Comparison of ENCODE assay signal across 8 cellular contexts in the genomic region with DNA sequence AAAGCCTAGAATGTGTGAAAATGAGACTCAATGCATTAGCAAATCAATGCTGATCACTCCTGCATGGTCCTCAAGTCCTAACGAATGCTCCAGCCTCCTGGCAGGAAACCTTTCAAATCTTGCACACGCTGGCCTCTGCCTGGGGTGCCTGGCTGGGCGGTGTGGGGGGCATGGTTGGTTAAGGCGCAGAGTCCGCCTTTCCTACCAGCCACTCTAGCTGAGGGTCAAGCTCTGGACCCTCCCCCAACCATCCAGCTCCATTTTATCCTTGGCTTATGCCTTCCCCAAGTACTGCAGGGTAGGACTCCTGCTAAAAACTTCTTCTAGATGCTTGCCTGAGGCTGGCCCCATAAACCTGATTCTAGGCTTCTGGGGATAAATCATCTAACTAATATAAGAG. TPM values are rescaled to one million over a fixed set of nuclear protein-coding genes. Genes with fewer than 3 reads are reported as not detected.
A peak's percentile ranks its signal among the peaks of the same experiment; 100 is the strongest.
DNase-seq lines count a peak whose midpoint lies in the region; ATAC-seq, FAIRE-seq and TF ChIP-seq lines count a peak whose summit lies in the region.

No MANE protein-coding gene starts in this region.

- peak overlapping the region; percentile 74 for H3K4me3 ChIP-seq in BLaER1
- peak overlapping the region; percentile 46 for H3K4me3 ChIP-seq in LNCaP clone FGC (ENCODE audit: low read depth, low read length)
- H3K4me3 ChIP-seq in ectodermal cell (ENCODE audit: insufficient read depth, low read depth, low read length): peak overlapping the region; percentile 53
- peak overlapping the region; percentile 66 for H3K4me3 ChIP-seq in ovary

- ATAC-seq in GM18868 (IDR thresholded peaks at IDR 0.05; ENCODE audit: unreplicated experiment): no peak

- H3K9ac ChIP-seq in BLaER1: peak overlapping the region; percentile 81; the same call in 1 of the 2 replicates

- intact Hi-C loops in ovary (cut with DNase I): loop anchor here in 1 of 4 donors (5.0 kb wide), 1 partner anchor 1083 kb away; a partner anchor contains a TSS

- H3K27ac ChIP-seq in BLaER1: peak overlapping the region; percentile 82; the same call in 1 of the 2 replicates
- no peak overlapping the region for H3K27ac ChIP-seq in ectodermal cell (ENCODE audit: insufficient read depth, low read depth, low read length, poor library complexity, severe bottlenecking)
- H3K27ac ChIP-seq in ovary: peak overlapping the region in 1 of 2 donors; percentile 56

- TF ChIP-seq CTCF in LNCaP clone FGC (IDR thresholded peaks at IDR 0.05; ENCODE audit: control insufficient read depth, extremely low read depth, insufficient read depth): no peak
- no peak for TF ChIP-seq CTCF in ovary (IDR thresholded peaks at IDR 0.05)

- peaks cover 10% of the 10 kb centered on the region; the same call in 1 of the 2 replicates for H4K20me1 ChIP-seq in BLaER1

- peak; percentile 3 for TF ChIP-seq EP300 in ovary (IDR thresholded peaks at IDR 0.05)

- H3K36me3 ChIP-seq in BLaER1 (no peaks in the 10 kb centered on the region), ectodermal cell (ENCODE audit: control insufficient read depth, insufficient read depth, low read length) (no peaks in the 10 kb centered on the region), ovary (no peaks in the 10 kb centered on the region)

- H3K4me2 ChIP-seq in BLaER1: peak overlapping the region; percentile 88

- H3K4me1 ChIP-seq in BLaER1 (peaks cover 42% of the 10 kb centered on the region), ectodermal cell (ENCODE audit: control insufficient read depth, insufficient read depth, low read length) (peaks cover 17% of the 10 kb centered on the region), ovary (ENCODE audit: insufficient read depth) (peaks cover 2% of the 10 kb centered on the region)

- H3K27me3 ChIP-seq in BLaER1 (no peaks in the 10 kb centered on the region), ectodermal cell (ENCODE audit: control insufficient read depth, insufficient read depth, low read length, poor library complexity, severe bottlenecking) (no peaks in the 10 kb centered on the region), ovary (no peaks in the 10 kb centered on the region)

- 81 to 89% methylated on average over 5 of the region's 5 CpGs for WGBS in ectodermal cell, 2 experiments
- 87 to 91% (median 90%) methylated on average over 5 of the region's 5 CpGs for WGBS in ovary, 3 donors

- no peak for DNase-seq in LNCaP clone FGC (ENCODE audit: low read depth)
- no peak for DNase-seq in ovary
- no peak for DNase-seq in GM12892 (ENCODE audit: insufficient read length)
- no peak for DNase-seq in GOT3 (lab: John Stamatoyannopoulos, UW)
- DNase-seq in effector CD8-positive, alpha-beta T cell (lab: John Stamatoyannopoulos, UW): no peak

- TF ChIP-seq POLR2A in ovary (IDR thresholded peaks at IDR 0.05) (no peak), GM12892 (IDR thresholded peaks at IDR 0.05; ENCODE audit: low read depth, low read length) (no peak)

- FAIRE-seq in GM12892 (lab: Jason Lieb, UNC): no peak

- H3K9me3 ChIP-seq in BLaER1 (peaks cover 19% of the 10 kb centered on the region), ectodermal cell (ENCODE audit: control insufficient read depth, low read length) (peaks cover 6% of the 10 kb centered on the region), ovary (no peaks in the 10 kb centered on the region)

RNA-seq across cellular contexts. Expression of a gene that starts 0.8 kb away (rescaled TPM):
- polyA plus RNA-seq in ectodermal cell (2013, experiment 1 of 4): 21.1 TPM
- polyA plus RNA-seq in ectodermal cell (2013, experiment 2 of 4): 23.4 TPM
- polyA plus RNA-seq in ectodermal cell (2013, experiment 3 of 4): 17.0 TPM
- 19.6 TPM for polyA plus RNA-seq in ectodermal cell (2013, experiment 4 of 4)
- 10 to 100 TPM in 6 of 7 donors, 1 to 10 TPM in 1; 7.0 to 23.1 (median 17.8) TPM for total RNA-seq in ovary
- polyA plus RNA-seq in ovary: 10 to 100 TPM in 1 of 2 donors, 1 to 10 TPM in 1; 9.5 to 19.2 TPM
- polyA plus RNA-seq in GM12892 (2012; ENCODE audit: missing spikeins): 0.06 TPM
